Comparison of ENCODE assay signal across 14 cellular contexts in genomic region chr15:40909662-40910625, GRCh38. TPM values are rescaled to one million over a fixed set of nuclear protein-coding genes. Genes with fewer than 3 reads are reported as not detected.
DNase-seq lines count a peak whose midpoint lies in the region; ATAC-seq and TF ChIP-seq lines count a peak whose summit lies in the region.
"Had no signal": no experiment of that assay in that cellular context is flagged by ENCODE, and none has a peak within 500 bp of the region (broad histone marks: within the 10 kb centered on the region; RNA-seq: fewer than 3 reads in every experiment).

No MANE protein-coding gene starts in this region.

- no peak for TF ChIP-seq CTCF in liver (IDR thresholded peaks at IDR 0.05; ENCODE audit: low read depth, low read length, missing input control)

- WGBS in liver = 45% methylated on average over 17 of the region's 17 CpGs

- no peak overlapping the region for H3K4me3 ChIP-seq in adipocyte (ENCODE audit: low read length)
- no peak overlapping the region for H3K4me3 ChIP-seq in liver (ENCODE audit: low read depth in 1 of 3, low read length in 3 of 3)
- H3K4me3 ChIP-seq: pancreas had no signal

- peak; percentile 46 for DNase-seq in AG08395 (ENCODE audit: low spot score)
- DNase-seq in GM03348 (ENCODE audit: low spot score) = peak; percentile 55
- peak; percentile 80 for DNase-seq in adipocyte (ENCODE audit: low read depth)
- DNase-seq in glomerular visceral epithelial cell (ENCODE audit: extremely low spot score) = no peak
- DNase-seq in NCI-H2171 treated with DMSO at 0.1 percent for 48 hours (lab: John Stamatoyannopoulos, UW) = no peak
- DNase-seq in epidermal melanocyte (ENCODE audit: insufficient read length, low spot score) = no peak
- DNase-seq: activated CD8-positive, alpha-beta memory T cell treated with anti-CD3 and anti-CD28 coated beads for 24 hours; aorta; immature natural killer cell; NCI-H2171; trophoblast cell had no signal

- no peaks in the 10 kb centered on the region for H3K27me3 ChIP-seq in adipocyte (replicated peaks; ENCODE audit: control insufficient read depth, insufficient read depth, low read length)
- no peaks in the 10 kb centered on the region for H3K27me3 ChIP-seq in liver (ENCODE audit: control insufficient read depth in 4 of 4, insufficient read depth in 4 of 4, low read length in 3 of 4)
- H3K27me3 ChIP-seq: pancreas had no signal

- TF ChIP-seq RAD21 in liver (IDR thresholded peaks at IDR 0.05) = peak in 1 of 2 donors; percentile 39

- H3K36me3 ChIP-seq in adipocyte (ENCODE audit: control insufficient read depth, insufficient read depth, low read length, severe bottlenecking) (peaks cover 1% of the 10 kb centered on the region), liver (ENCODE audit: control insufficient read depth in 4 of 4, insufficient read depth in 3 of 4, low read depth in 1 of 4, low read length in 3 of 4) (no peaks in the 10 kb centered on the region)
- H3K36me3 ChIP-seq: pancreas had no signal

- H3K27ac ChIP-seq in liver (ENCODE audit: low read depth in 1 of 2, low read length in 2 of 2) = peak overlapping the region; percentile 87 to 89
- H3K27ac ChIP-seq: pancreas had no signal

- H3K9ac ChIP-seq in adipocyte (ENCODE audit: low read length) (no peak overlapping the region), liver (ENCODE audit: low read depth in 1 of 2, low read length in 2 of 2) (peak overlapping the region in 1 of 2 donors; percentile 49)

- H3K9me3 ChIP-seq in adipocyte (ENCODE audit: control insufficient read depth, low read length) = no peaks in the 10 kb centered on the region
- no peaks in the 10 kb centered on the region for H3K9me3 ChIP-seq in liver (ENCODE audit: control insufficient read depth in 4 of 4, low read length in 3 of 4)
- H3K9me3 ChIP-seq: pancreas had no signal

- no peak for ATAC-seq in GM19397 (IDR thresholded peaks at IDR 0.05; ENCODE audit: unreplicated experiment)
- ATAC-seq: pancreas had no signal

- H3K4me1 ChIP-seq in adipocyte (ENCODE audit: control insufficient read depth, insufficient read depth, low read length) (peaks cover 29% of the 10 kb centered on the region), liver (ENCODE audit: control insufficient read depth in 4 of 4, insufficient read depth in 4 of 4, low read length in 3 of 4) (peaks cover 33 to 72% (median 64%) of the 10 kb centered on the region in 4 donors)

TF ChIP-seq in liver, 16 proteins besides CTCF, POLR2A, EP300 and RAD21:
- TF ChIP-seq YY1 (IDR thresholded peaks at IDR 0.05) (peak; percentile 68), ZBTB33 (IDR thresholded peaks at IDR 0.05) (no peak), FOXA2 (IDR thresholded peaks at IDR 0.05) (no peak), EGR1 (IDR thresholded peaks at IDR 0.05; ENCODE audit: low read depth in 2 of 2) (peak in 1 of 2 donors; percentile 49), JUND (IDR thresholded peaks at IDR 0.05) (peak in 1 of 2 donors; percentile 52), FOXA1 (IDR thresholded peaks at IDR 0.05) (no peak), RXRA (IDR thresholded peaks at IDR 0.05) (peak; percentile 94 to 96), ATF3 (IDR thresholded peaks at IDR 0.05) (no peak), HNF4G (IDR thresholded peaks at IDR 0.05) (peak; percentile 37), HNF4A (conservative IDR thresholded peaks at IDR 0.05) (peak; percentile 83 to 86), TAF1 (conservative IDR thresholded peaks at IDR 0.05) (no peak), GABPA (IDR thresholded peaks at IDR 0.05 in 1 of 2, conservative IDR thresholded peaks at IDR 0.05 in 1 of 2) (peak in 1 of 2 donors; percentile 54), SP1 (IDR thresholded peaks at IDR 0.05) (peak; percentile 95), NR2F2 (IDR thresholded peaks at IDR 0.05) (peak; percentile 93), REST (IDR thresholded peaks at IDR 0.05) (peak; percentile 26), MAX (IDR thresholded peaks at IDR 0.05) (no peak)

RNA-seq across cellular contexts. Expression of gene VPS18, which starts 15.7 kb away (rescaled TPM):
- total RNA-seq in liver = 10 to 100 TPM in 1 of 2 donors, 1 to 10 TPM in 1; 9.8 to 15.3 TPM
- polyA plus RNA-seq in liver = 10 to 100 TPM in 1 of 2 donors, 1 to 10 TPM in 1; 3.4 to 10.8 TPM

RNA-seq across cellular contexts. Expression of gene DLL4, which starts 19.2 kb away (rescaled TPM):
- total RNA-seq in liver = 1 to 10 TPM; 3.5 to 3.8 TPM
- polyA plus RNA-seq in liver = 1 to 10 TPM; 2.1 to 2.5 TPM
- polyA plus RNA-seq: immature natural killer cell had no signal

RNA-seq across cellular contexts. Expression of gene RHOV, which starts 35.9 kb away (rescaled TPM):
- total RNA-seq in liver = under 1 TPM in 1 of 2 donors, not detected in 1; 0.05 TPM
- not detected for polyA plus RNA-seq in liver
- polyA plus RNA-seq: immature natural killer cell had no signal

RNA-seq across cellular contexts. Expression of gene CHAC1, which starts 43.3 kb away (rescaled TPM):
- 1 to 10 TPM in 1 of 2 donors, under 1 TPM in 1; 0.19 to 1.0 TPM for total RNA-seq in liver
- 1 to 10 TPM; 1.2 to 3.5 TPM for polyA plus RNA-seq in liver

Comparison
In these comparisons a context has a peak if more than half of its experiments do, and no peak if none do; other contexts are left out.
1. DNase-seq: peak in AG08395 (single experiment), GM03348 (single experiment) and adipocyte (single experiment); none in glomerular visceral epithelial cell (single experiment), NCI-H2171 treated with DMSO at 0.1 percent for 48 hours (single experiment) and epidermal melanocyte (single experiment).